Comparison of ENCODE assay signal across 8 cellular contexts in the genomic region with DNA sequence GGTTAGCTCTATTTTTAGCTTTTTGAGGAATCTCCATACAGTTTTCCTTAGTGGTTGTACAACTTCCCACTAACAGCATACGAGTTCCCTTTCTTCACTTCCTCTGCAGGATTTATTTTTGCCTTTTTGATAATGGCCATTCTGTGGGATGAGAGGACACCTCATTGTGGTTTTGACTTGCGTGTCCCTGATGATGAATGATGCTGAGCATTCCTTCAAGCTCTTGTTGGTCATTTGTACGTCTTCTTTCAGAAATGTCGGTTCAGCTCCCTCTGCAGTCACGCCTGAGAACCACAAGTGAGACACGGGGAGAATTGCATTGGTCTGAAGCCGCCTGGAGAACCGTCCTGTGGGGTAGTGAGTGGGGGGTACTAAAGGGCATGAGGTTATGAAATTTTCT. TPM values are rescaled to one million over a fixed set of nuclear protein-coding genes. Genes with fewer than 3 reads are reported as not detected.
DNase-seq lines count a peak whose midpoint lies in the region; ATAC-seq and TF ChIP-seq lines count a peak whose summit lies in the region.

No MANE protein-coding gene starts in this region.

- H3K27ac ChIP-seq in breast epithelium (no peak overlapping the region), brain microvascular endothelial cell (no peak overlapping the region)
- H3K27ac ChIP-seq in CD8-positive, alpha-beta T cell (ENCODE audit: low read depth, low read length), result no peak overlapping the region

- no peaks in the 10 kb centered on the region for H3K36me3 ChIP-seq in breast epithelium
- H3K36me3 ChIP-seq in brain microvascular endothelial cell (replicated peaks), result no peaks in the 10 kb centered on the region
- no peaks in the 10 kb centered on the region for H3K36me3 ChIP-seq in CD8-positive, alpha-beta T cell (ENCODE audit: insufficient read depth, low read length)

- no peak overlapping the region for H3K4me3 ChIP-seq in breast epithelium
- no peak overlapping the region for H3K4me3 ChIP-seq in brain microvascular endothelial cell (ENCODE audit: low read depth, low read length)
- no peak overlapping the region for H3K4me3 ChIP-seq in CD8-positive, alpha-beta T cell (ENCODE audit: low read depth, low read length)

- H3K4me1 ChIP-seq in breast epithelium, result no peaks in the 10 kb centered on the region
- no peaks in the 10 kb centered on the region for H3K4me1 ChIP-seq in CD8-positive, alpha-beta T cell (ENCODE audit: insufficient read depth, low read length)

- no peak for TF ChIP-seq POLR2A in breast epithelium (IDR thresholded peaks at IDR 0.05)

- ATAC-seq in CD8-positive, alpha-beta T cell, result no peak
- no peak for ATAC-seq in GM18520 (IDR thresholded peaks at IDR 0.05; ENCODE audit: unreplicated experiment)

- H3K27me3 Mint-ChIP-seq in MCF 10A (ENCODE audit: insufficient read depth, unreplicated experiment), result peaks cover 48% of the 10 kb centered on the region
- peaks cover 42% of the 10 kb centered on the region for H3K27me3 Mint-ChIP-seq in CD8-positive, alpha-beta T cell (ENCODE audit: low read depth)

- no peaks in the 10 kb centered on the region for H3K36me3 Mint-ChIP-seq in MCF 10A (ENCODE audit: insufficient read depth, unreplicated experiment)
- no peaks in the 10 kb centered on the region for H3K36me3 Mint-ChIP-seq in CD8-positive, alpha-beta T cell

- DNase-seq in MCF 10A (ENCODE audit: unreplicated experiment) (peak; percentile 58), breast epithelium (ENCODE audit: low spot score in 2 of 2) (no peak), MV-4-11 (lab: John Stamatoyannopoulos, UW) (peak; percentile 62), brain microvascular endothelial cell (peak; percentile 72), myocyte (ENCODE audit: low read depth) (peak; percentile 78), ureter (ENCODE audit: low spot score) (no peak)
- DNase-seq in CD8-positive, alpha-beta T cell, result no peak

- H3K27ac Mint-ChIP-seq in MCF 10A (ENCODE audit: low read depth, unreplicated experiment), result no peak overlapping the region
- H3K27ac Mint-ChIP-seq in CD8-positive, alpha-beta T cell, result no peak overlapping the region

- H3K4me1 Mint-ChIP-seq in MCF 10A (ENCODE audit: insufficient read depth, unreplicated experiment), result no peaks in the 10 kb centered on the region
- H3K4me1 Mint-ChIP-seq in CD8-positive, alpha-beta T cell (ENCODE audit: low read depth), result no peaks in the 10 kb centered on the region

- no peaks in the 10 kb centered on the region for H3K27me3 ChIP-seq in breast epithelium
- H3K27me3 ChIP-seq in brain microvascular endothelial cell (replicated peaks), result no peaks in the 10 kb centered on the region
- no peaks in the 10 kb centered on the region for H3K27me3 ChIP-seq in CD8-positive, alpha-beta T cell (ENCODE audit: insufficient read depth, low read length)

- no TSS peak for BruUV-seq in MCF 10A (replicated peaks; lab: Mats Ljungman, UMichigan)

- H3K4me3 Mint-ChIP-seq in MCF 10A (ENCODE audit: unreplicated experiment), result no peak overlapping the region
- no peak overlapping the region for H3K4me3 Mint-ChIP-seq in CD8-positive, alpha-beta T cell

- POLR2A ChIA-PET in MCF 10A (lab: Yijun Ruan, JAX), result interaction anchor here (0.9 kb wide), 1 partner anchor 10 kb away, joined by 3 read pairs; no protein-coding TSS in a partner anchor
- POLR2A ChIA-PET in CD8-positive, alpha-beta T cell (lab: Charles Lee), result no interaction called here

- CTCF ChIA-PET in MCF 10A (lab: Yijun Ruan, JAX), result interaction anchor here (0.6 to 1.9 kb wide), 3 partner anchors 16 to 76 kb away, joined by 3 to 6 read pairs (median 3); no protein-coding TSS in a partner anchor
- CTCF ChIA-PET in CD8-positive, alpha-beta T cell (lab: Charles Lee), result no interaction called here

- TF ChIP-seq CTCF in MCF 10A (IDR thresholded peaks at IDR 0.05; ENCODE audit: unreplicated experiment), result peak; percentile 20
- TF ChIP-seq CTCF in breast epithelium (IDR thresholded peaks at IDR 0.05), result no peak
- TF ChIP-seq CTCF in brain microvascular endothelial cell (IDR thresholded peaks at IDR 0.05; ENCODE audit: low read depth, low read length, missing control alignments), result peak; percentile 64
- TF ChIP-seq CTCF in CD8-positive, alpha-beta T cell (IDR thresholded peaks at IDR 0.05), result no peak

- in situ Hi-C loops in brain microvascular endothelial cell (cut with HindIII; ENCODE audit: low pct_ligation_motif_present, low sequenced_read_pairs), result no loop called here

- intact Hi-C loops in MCF 10A (cut with micrococcal nuclease) (loop anchor here (1.0 kb wide), 1 partner anchor 1096 kb away; no protein-coding TSS in a partner anchor), breast epithelium (cut with DNase I; ENCODE audit: low total_unique reads) (no loop called here)
- intact Hi-C loops in CD8-positive, alpha-beta T cell (cut with DNase I, micrococcal nuclease), result no loop called here

- H3K9me3 ChIP-seq in breast epithelium, result no peaks in the 10 kb centered on the region
- no peaks in the 10 kb centered on the region for H3K9me3 ChIP-seq in CD8-positive, alpha-beta T cell (ENCODE audit: low read length)

- no peaks in the 10 kb centered on the region for H3K9me3 Mint-ChIP-seq in MCF 10A (ENCODE audit: unreplicated experiment)
- H3K9me3 Mint-ChIP-seq in CD8-positive, alpha-beta T cell, result peaks cover 2% of the 10 kb centered on the region

RNA-seq across cellular contexts. Expression of a gene that starts 2.0 kb away (rescaled TPM):
- total RNA-seq in MCF 10A (2022) (not detected in 2 replicates), breast epithelium (not detected), myocyte (not detected in 2 replicates), ureter (2.9 TPM)
- not detected for polyA plus RNA-seq in myocyte (2012)
- total RNA-seq in CD8-positive, alpha-beta T cell, result not detected

RNA-seq across cellular contexts. Expression of a gene that starts 15.2 kb away (rescaled TPM):
- total RNA-seq in MCF 10A (2022), result not detected in 2 replicates
- total RNA-seq in breast epithelium, result under 1 TPM in 1 of 3 donors, not detected in 2; 0.32 TPM
- total RNA-seq in myocyte, result 0.16 and 0.29 TPM in 2 replicates
- polyA plus RNA-seq in myocyte (2012), result 0.06 TPM
- total RNA-seq in CD8-positive, alpha-beta T cell, result not detected
- total RNA-seq in ureter, result 10.3 TPM

RNA-seq across cellular contexts. Expression of a gene that starts 19.3 kb away (rescaled TPM):
- total RNA-seq in MCF 10A (2022) (not detected in 2 replicates), breast epithelium (not detected), myocyte (not detected in 2 replicates), ureter (not detected)
- polyA plus RNA-seq in myocyte (2012), result not detected
- total RNA-seq in CD8-positive, alpha-beta T cell, result not detected

RNA-seq across cellular contexts. Expression of a gene that starts 25.6 kb away (rescaled TPM):
- total RNA-seq in MCF 10A (2022) (not detected in 2 replicates), breast epithelium (under 1 TPM in 1 of 3 donors, not detected in 2; 0.32 TPM), myocyte (0.21 TPM in 1 of 2 replicates, not detected in the other), ureter (5.0 TPM)
- not detected for polyA plus RNA-seq in myocyte (2012)
- under 1 TPM in 1 of 2 experiments, not detected in 1; 0.28 TPM for total RNA-seq in CD8-positive, alpha-beta T cell

RNA-seq across cellular contexts. Expression of a gene that starts 36.3 kb away (rescaled TPM):
- total RNA-seq in MCF 10A (2022) (not detected in 2 replicates), breast epithelium (under 1 TPM in 1 of 3 donors, not detected in 2; 0.16 TPM), myocyte (not detected in 2 replicates), ureter (5.8 TPM)
- polyA plus RNA-seq in myocyte (2012), result 0.05 TPM
- total RNA-seq in CD8-positive, alpha-beta T cell, result not detected

Comparison
In these comparisons a context has a peak if more than half of its experiments do, and no peak if none do; other contexts are left out.
1. DNase-seq: peak in MCF 10A (single experiment), MV-4-11 (single experiment), brain microvascular endothelial cell (single experiment) and myocyte (single experiment); none in breast epithelium (0 of 2), CD8-positive, alpha-beta T cell (0 of 7) and ureter (single experiment).
2. CTCF ChIP-seq: peak in MCF 10A (single experiment) and brain microvascular endothelial cell (single experiment); none in breast epithelium (0 of 3) and CD8-positive, alpha-beta T cell (single experiment).